In the genomic region with DNA sequence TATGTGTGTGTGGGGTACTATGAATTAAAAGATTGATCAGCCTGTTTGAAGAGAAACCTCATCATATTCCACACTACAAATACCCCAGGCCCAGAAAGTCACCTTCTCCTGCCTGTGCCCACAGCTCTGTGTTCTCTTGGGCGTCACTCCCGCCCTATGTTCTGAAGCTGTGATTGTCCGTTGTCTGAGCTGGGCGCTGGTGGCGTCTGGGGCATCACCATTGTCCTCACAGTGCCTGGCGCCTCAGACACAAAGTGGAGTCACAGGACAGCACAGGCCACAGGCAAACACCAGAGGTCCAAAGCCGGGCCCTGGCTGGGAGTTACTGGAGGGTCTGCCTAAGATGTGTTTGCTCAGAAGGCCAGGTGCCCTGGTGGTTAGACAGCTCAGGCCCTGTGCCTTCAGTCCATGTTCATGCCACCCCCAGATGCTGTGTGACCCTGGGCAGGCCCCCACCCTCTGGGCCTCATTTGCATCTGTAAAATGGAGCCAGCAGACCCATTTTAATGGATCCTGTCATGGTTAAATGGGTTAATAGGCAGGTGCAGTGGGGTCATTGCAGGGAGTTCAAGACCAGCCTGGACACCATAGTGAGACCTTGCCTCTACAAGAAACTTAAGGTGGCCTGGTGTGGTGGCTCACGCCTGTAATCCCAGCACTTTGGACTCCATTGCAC, we compare ENCODE assay signal across 2 cellular contexts.
TF ChIP-seq lines count a peak whose summit lies in the region.

No MANE protein-coding gene starts in this region.

TF ChIP-seq in liver, 16 proteins besides CTCF, POLR2A, EP300 and RAD21:
- TF ChIP-seq, protein P1, sequence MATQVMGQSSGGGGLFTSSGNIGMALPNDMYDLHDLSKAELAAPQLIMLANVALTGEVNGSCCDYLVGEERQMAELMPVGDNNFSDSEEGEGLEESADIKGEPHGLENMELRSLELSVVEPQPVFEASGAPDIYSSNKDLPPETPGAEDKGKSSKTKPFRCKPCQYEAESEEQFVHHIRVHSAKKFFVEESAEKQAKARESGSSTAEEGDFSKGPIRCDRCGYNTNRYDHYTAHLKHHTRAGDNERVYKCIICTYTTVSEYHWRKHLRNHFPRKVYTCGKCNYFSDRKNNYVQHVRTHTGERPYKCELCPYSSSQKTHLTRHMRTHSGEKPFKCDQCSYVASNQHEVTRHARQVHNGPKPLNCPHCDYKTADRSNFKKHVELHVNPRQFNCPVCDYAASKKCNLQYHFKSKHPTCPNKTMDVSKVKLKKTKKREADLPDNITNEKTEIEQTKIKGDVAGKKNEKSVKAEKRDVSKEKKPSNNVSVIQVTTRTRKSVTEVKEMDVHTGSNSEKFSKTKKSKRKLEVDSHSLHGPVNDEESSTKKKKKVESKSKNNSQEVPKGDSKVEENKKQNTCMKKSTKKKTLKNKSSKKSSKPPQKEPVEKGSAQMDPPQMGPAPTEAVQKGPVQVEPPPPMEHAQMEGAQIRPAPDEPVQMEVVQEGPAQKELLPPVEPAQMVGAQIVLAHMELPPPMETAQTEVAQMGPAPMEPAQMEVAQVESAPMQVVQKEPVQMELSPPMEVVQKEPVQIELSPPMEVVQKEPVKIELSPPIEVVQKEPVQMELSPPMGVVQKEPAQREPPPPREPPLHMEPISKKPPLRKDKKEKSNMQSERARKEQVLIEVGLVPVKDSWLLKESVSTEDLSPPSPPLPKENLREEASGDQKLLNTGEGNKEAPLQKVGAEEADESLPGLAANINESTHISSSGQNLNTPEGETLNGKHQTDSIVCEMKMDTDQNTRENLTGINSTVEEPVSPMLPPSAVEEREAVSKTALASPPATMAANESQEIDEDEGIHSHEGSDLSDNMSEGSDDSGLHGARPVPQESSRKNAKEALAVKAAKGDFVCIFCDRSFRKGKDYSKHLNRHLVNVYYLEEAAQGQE (IDR thresholded peaks at IDR 0.05) = no peak
- TF ChIP-seq JUND (IDR thresholded peaks at IDR 0.05) = no peak

TF ChIP-seq in SK-N-SH, 30 proteins besides CTCF, POLR2A, EP300 and RAD21 (continued from another document):
- TF ChIP-seq, protein P2, sequence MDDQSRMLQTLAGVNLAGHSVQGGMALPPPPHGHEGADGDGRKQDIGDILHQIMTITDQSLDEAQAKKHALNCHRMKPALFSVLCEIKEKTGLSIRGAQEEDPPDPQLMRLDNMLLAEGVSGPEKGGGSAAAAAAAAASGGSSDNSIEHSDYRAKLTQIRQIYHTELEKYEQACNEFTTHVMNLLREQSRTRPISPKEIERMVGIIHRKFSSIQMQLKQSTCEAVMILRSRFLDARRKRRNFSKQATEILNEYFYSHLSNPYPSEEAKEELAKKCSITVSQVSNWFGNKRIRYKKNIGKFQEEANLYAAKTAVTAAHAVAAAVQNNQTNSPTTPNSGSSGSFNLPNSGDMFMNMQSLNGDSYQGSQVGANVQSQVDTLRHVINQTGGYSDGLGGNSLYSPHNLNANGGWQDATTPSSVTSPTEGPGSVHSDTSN (IDR thresholded peaks at IDR 0.05) = no peak
- TF ChIP-seq SIN3A (IDR thresholded peaks at IDR 0.05; ENCODE audit: borderline replicate concordance, low read depth, low read length) (no peak), GABPA (IDR thresholded peaks at IDR 0.05; ENCODE audit: low read depth) (no peak), RXRA (IDR thresholded peaks at IDR 0.05; ENCODE audit: borderline replicate concordance, low read depth) (no peak), TEAD4 (IDR thresholded peaks at IDR 0.05; ENCODE audit: borderline replicate concordance, insufficient read depth) (no peak), POLR2AphosphoS5 (IDR thresholded peaks at IDR 0.05; ENCODE audit: low read depth, low read length) (no peak), TAF1 (IDR thresholded peaks at IDR 0.05; ENCODE audit: borderline replicate concordance, low read depth, low read length) (no peak)
